Comparison of ENCODE assay signal across 10 cellular contexts in the genomic region with DNA sequence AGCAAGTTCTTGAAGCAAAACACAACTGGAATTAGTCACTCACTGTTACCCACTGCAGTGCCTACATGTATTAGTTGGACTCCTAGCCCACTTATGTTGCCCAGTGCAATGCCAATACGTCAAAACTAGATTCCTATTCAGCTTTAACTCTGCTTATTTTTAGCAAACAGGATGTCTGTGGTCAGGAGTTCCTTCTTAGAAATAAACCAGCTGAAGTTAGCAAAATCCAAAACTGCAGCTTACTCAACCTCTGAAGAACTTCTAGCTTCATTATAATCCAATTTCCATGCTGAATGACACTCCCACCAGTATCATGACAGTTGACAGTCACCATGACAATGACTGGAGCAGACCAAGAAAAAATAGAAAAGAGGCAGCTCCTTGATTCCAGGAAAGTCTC.
DNase-seq lines count a peak whose midpoint lies in the region; ATAC-seq, FAIRE-seq and TF ChIP-seq lines count a peak whose summit lies in the region.
"Had no signal": no experiment of that assay in that cellular context is flagged by ENCODE, and none has a peak within 500 bp of the region (broad histone marks: within the 10 kb centered on the region; RNA-seq: fewer than 3 reads in every experiment).

No MANE protein-coding gene starts in this region.

- H3K4me3 Mint-ChIP-seq in effector memory CD8-positive, alpha-beta T cell, result no peak overlapping the region

- H3K9me3 Mint-ChIP-seq in effector memory CD8-positive, alpha-beta T cell, result peaks cover 0 to 2% of the 10 kb centered on the region in 2 donors

- FAIRE-seq in GM18507 (lab: Jason Lieb, UNC), result peak; percentile 89

- peaks cover 0 to 6% of the 10 kb centered on the region in 2 donors for H3K4me1 Mint-ChIP-seq in effector memory CD8-positive, alpha-beta T cell (ENCODE audit: low read depth in 2 of 2)

- H3K27ac Mint-ChIP-seq in effector memory CD8-positive, alpha-beta T cell, result no peak overlapping the region

- no peak for TF ChIP-seq POLR2A in erythroblast (IDR thresholded peaks at IDR 0.05; ENCODE audit: low read length)

- DNase-seq in GM18507 (ENCODE audit: extremely low spot score, insufficient read length, low read depth) (no peak), NCI-H526 treated with DMSO at 0.1 percent for 48 hours (lab: John Stamatoyannopoulos, UW) (no peak), SHP77 (lab: John Stamatoyannopoulos, UW) (no peak), erythroblast (lab: John Stamatoyannopoulos, UW) (no peak)
- DNase-seq in effector memory CD8-positive, alpha-beta T cell, result no peak
- no peak for DNase-seq in stimulated activated CD4-positive, alpha-beta T cell treated with anti-CD3 and anti-CD28 coated beads, Interleukin-4, amount 100 ng/mL, for 24 hours
- DNase-seq: activated CD4-positive, alpha-beta T cell treated with anti-CD3 and anti-CD28 coated beads for 1 hour; NCI-H146 had no signal

- ATAC-seq in GM21526 (IDR thresholded peaks at IDR 0.05; ENCODE audit: low FRiP score, unreplicated experiment), result peak; percentile 93
- ATAC-seq in HG03442 (IDR thresholded peaks at IDR 0.05; ENCODE audit: unreplicated experiment), result peak; percentile 98
- ATAC-seq in effector memory CD8-positive, alpha-beta T cell (replicated peaks), result peak; percentile 22

- no peaks in the 10 kb centered on the region for H3K27me3 Mint-ChIP-seq in effector memory CD8-positive, alpha-beta T cell

- H3K36me3 Mint-ChIP-seq in effector memory CD8-positive, alpha-beta T cell (ENCODE audit: insufficient read depth), result no peaks in the 10 kb centered on the region

Comparison
In these comparisons a context has a peak if more than half of its experiments do, and no peak if none do; other contexts are left out.
1. ATAC-seq: peak in every context shown above with its lines; median percentile 98 in HG03442; 93 in GM21526; 22 in effector memory CD8-positive, alpha-beta T cell.